In the genomic region with DNA sequence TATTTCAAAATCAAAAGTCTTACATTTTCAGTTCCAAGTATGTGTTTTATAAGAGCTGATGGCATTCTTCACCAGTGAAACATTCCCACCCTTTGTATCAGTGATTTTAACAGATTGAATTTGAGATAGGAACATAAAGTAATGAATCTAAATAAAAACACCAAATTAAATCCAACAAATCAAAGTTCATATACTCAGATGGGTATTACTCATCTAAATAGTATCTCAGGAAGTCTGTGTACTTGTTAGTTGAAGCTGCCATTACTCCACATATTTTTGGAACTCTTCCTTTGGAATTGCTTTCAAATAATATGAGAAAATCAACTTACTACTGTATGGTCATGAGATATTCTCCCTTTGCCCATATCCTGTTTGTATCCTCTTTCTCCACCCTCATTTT, we compare ENCODE assay signal across 27 cellular contexts.
DNase-seq lines count a peak whose midpoint lies in the region; ATAC-seq and TF ChIP-seq lines count a peak whose summit lies in the region.
"Had no signal": no experiment of that assay in that cellular context is flagged by ENCODE, and none has a peak within 500 bp of the region (broad histone marks: within the 10 kb centered on the region; RNA-seq: fewer than 3 reads in every experiment).

No MANE protein-coding gene starts in this region.

- TF ChIP-seq CTCF in cardiac fibroblast (IDR thresholded peaks at IDR 0.05; ENCODE audit: low read depth, low read length) (no peak), fibroblast of pulmonary artery (IDR thresholded peaks at IDR 0.05; ENCODE audit: low read length, missing control alignments) (no peak)

- H3K9me3 Mint-ChIP-seq in activated T-cell treated with anti-CD3 and anti-CD28 coated beads, Interleukin-2, amount 50 U/mL, for 24 hours = no peaks in the 10 kb centered on the region
- H3K9me3 Mint-ChIP-seq: stimulated activated naive CD8-positive, alpha-beta T cell treated with anti-CD3 and anti-CD28 coated beads, Interleukin-15, Interleukin-2, amounts not matched to agents 100 ng/mL and 50 ng/mL, for 24 hours had no signal

- intact Hi-C loops in Right ventricle myocardium inferior (cut with DNase I) = no loop called here

- H3K4me3 ChIP-seq in cardiac fibroblast (replicated peaks in 1 of 2; ENCODE audit: low read depth in 2 of 2, low read length in 2 of 2) (no peak overlapping the region), fibroblast of pulmonary artery (replicated peaks; ENCODE audit: low read depth, low read length) (no peak overlapping the region)
- H3K4me3 ChIP-seq: adrenal gland, hepatocyte, psoas muscle, skin epidermis, transverse colon had no signal

- no peaks in the 10 kb centered on the region for H3K27me3 Mint-ChIP-seq in activated T-cell treated with anti-CD3 and anti-CD28 coated beads, Interleukin-2, amount 50 U/mL, for 24 hours
- H3K27me3 Mint-ChIP-seq: B cell; stimulated activated naive CD8-positive, alpha-beta T cell treated with anti-CD3 and anti-CD28 coated beads, Interleukin-15, Interleukin-2, amounts not matched to agents 100 ng/mL and 50 ng/mL, for 24 hours had no signal

- peaks cover 59% of the 10 kb centered on the region for H3K36me3 Mint-ChIP-seq in activated T-cell treated with anti-CD3 and anti-CD28 coated beads, Interleukin-2, amount 50 U/mL, for 24 hours (ENCODE audit: low read depth)

- ATAC-seq in Right ventricle myocardium inferior = no peak
- ATAC-seq: foreskin keratinocyte, PC-3, psoas muscle had no signal

- H3K27ac Mint-ChIP-seq in activated T-cell treated with anti-CD3 and anti-CD28 coated beads, Interleukin-2, amount 50 U/mL, for 24 hours = no peak overlapping the region
- H3K27ac Mint-ChIP-seq: B cell; stimulated activated naive CD8-positive, alpha-beta T cell treated with anti-CD3 and anti-CD28 coated beads, Interleukin-15, Interleukin-2, amounts not matched to agents 100 ng/mL and 50 ng/mL, for 24 hours had no signal

- H3K4me1 Mint-ChIP-seq in activated T-cell treated with anti-CD3 and anti-CD28 coated beads, Interleukin-2, amount 50 U/mL, for 24 hours (ENCODE audit: low read depth) = no peaks in the 10 kb centered on the region
- H3K4me1 Mint-ChIP-seq: B cell had no signal

- DNase-seq in AG08396 (ENCODE audit: low spot score) (peak; percentile 4), GM04503 (ENCODE audit: low read depth) (peak; percentile 26), cardiac fibroblast (ENCODE audit: low read depth in 2 of 2) (peak; percentile 16 to 43), fibroblast of pulmonary artery (ENCODE audit: low read depth) (peak; percentile 42), Right ventricle myocardium inferior (ENCODE audit: missing footprints) (no peak), NCI-H446 (lab: John Stamatoyannopoulos, UW) (no peak), NCI-H345 (lab: John Stamatoyannopoulos, UW) (no peak)
- no peak for DNase-seq in activated T-cell treated with anti-CD3 and anti-CD28 coated beads, Interleukin-2, amount 50 U/mL, for 24 hours
- DNase-seq: activated CD4-positive, alpha-beta T cell treated with anti-CD3 and anti-CD28 coated beads for 48 hours; activated effector memory CD4-positive, alpha-beta T cell treated with Interleukin-2 at 50 U/mL for 16 hours; adrenal gland; Calu3; effector CD4-positive, alpha-beta T cell; foreskin keratinocyte; islet precursor cell; KBM-7; MV-4-11; NCI-H1694 treated with DMSO at 0.1 percent for 48 hours; NCI-H82; PC-3; psoas muscle; SHP77 treated with DMSO at 0.1 percent for 48 hours; transverse colon had no signal

- no peak overlapping the region for H3K4me3 Mint-ChIP-seq in activated T-cell treated with anti-CD3 and anti-CD28 coated beads, Interleukin-2, amount 50 U/mL, for 24 hours
- H3K4me3 Mint-ChIP-seq: B cell; stimulated activated naive CD8-positive, alpha-beta T cell treated with anti-CD3 and anti-CD28 coated beads, Interleukin-15, Interleukin-2, amounts not matched to agents 100 ng/mL and 50 ng/mL, for 24 hours had no signal

Comparison
In these comparisons a context has a peak if more than half of its experiments do, and no peak if none do; other contexts are left out.
1. DNase-seq: peak in AG08396 (single experiment), GM04503 (single experiment), cardiac fibroblast (2 of 2) and fibroblast of pulmonary artery (single experiment); none in Right ventricle myocardium inferior (single experiment), NCI-H446 (0 of 2), NCI-H345 (single experiment) and activated T-cell treated with anti-CD3 and anti-CD28 coated beads, Interleukin-2, amount 50 U/mL, for 24 hours (single experiment).